Comparison of ENCODE assay signal across 14 cellular contexts in genomic region chr3:102195198-102195948, GRCh38.
DNase-seq lines count a peak whose midpoint lies in the region; ATAC-seq and TF ChIP-seq lines count a peak whose summit lies in the region.
"Had no signal": no experiment of that assay in that cellular context is flagged by ENCODE, and none has a peak within 500 bp of the region (broad histone marks: within the 10 kb centered on the region; RNA-seq: fewer than 3 reads in every experiment).

No MANE protein-coding gene starts in this region.

- intact Hi-C loops in Calu3 (cut with micrococcal nuclease; ENCODE audit: unreplicated experiment), result loop anchor here (2.0 kb wide), 1 partner anchor 15 kb away; no protein-coding TSS in a partner anchor
- intact Hi-C loops in HCT116 (cut with micrococcal nuclease), result no loop called here
- intact Hi-C loops in breast epithelium (cut with DNase I; ENCODE audit: low total_unique reads), result no loop called here

- DNase-seq in Calu3 (peak; percentile 68), HCT116 (ENCODE audit: low read depth, low spot score) (no peak), breast epithelium (ENCODE audit: low spot score in 2 of 2) (no peak), lung (ENCODE audit: low spot score) (peak; percentile 79), GDM1 (lab: John Stamatoyannopoulos, UW) (no peak), hepatic stellate cell (ENCODE audit: low spot score) (no peak)
- no peak for DNase-seq in activated CD4-positive, CD25-positive, alpha-beta regulatory T cell (lab: John Stamatoyannopoulos, UW)
- DNase-seq: activated CD4-positive, alpha-beta T cell treated with anti-CD3 and anti-CD28 coated beads for 36 hours; activated gamma-delta T cell; NCI-H1048; stimulated activated CD4-positive, alpha-beta T cell treated with anti-CD3 and anti-CD28 coated beads, Interleukin-2, amount 100 ng/mL, for 24 hours had no signal

- H3K9me2 ChIP-seq in HCT116 (ENCODE audit: insufficient read depth), result no peaks in the 10 kb centered on the region

- TF ChIP-seq CTCF in Calu3 (IDR thresholded peaks at IDR 0.05; ENCODE audit: unreplicated experiment), result no peak
- TF ChIP-seq CTCF in HCT116 (IDR thresholded peaks at IDR 0.05 in 2 of 3, conservative IDR thresholded peaks at IDR 0.05 in 1 of 3; ENCODE audit: borderline replicate concordance in 1 of 3, insufficient read depth in 1 of 3, low read depth in 2 of 3, low read length in 2 of 3), result no peak
- no peak for TF ChIP-seq CTCF in breast epithelium (IDR thresholded peaks at IDR 0.05)
- TF ChIP-seq CTCF in lung (IDR thresholded peaks at IDR 0.05; ENCODE audit: control extremely low read depth, extremely low read depth), result no peak

- H3K27me3 ChIP-seq in HCT116 (ENCODE audit: insufficient read depth, low read length) (no peaks in the 10 kb centered on the region), breast epithelium (no peaks in the 10 kb centered on the region), lung (ENCODE audit: control insufficient read depth, insufficient read depth) (no peaks in the 10 kb centered on the region)
- H3K27me3 ChIP-seq: neural progenitor cell had no signal

- H3K9ac ChIP-seq in HCT116 (ENCODE audit: low read length), result no peak overlapping the region
- H3K9ac ChIP-seq: neural progenitor cell had no signal

- H3K79me2 ChIP-seq in HCT116 (ENCODE audit: insufficient read depth, low read length), result no peaks in the 10 kb centered on the region

- 46 to 48% methylated on average over 5 of the region's 5 CpGs for WGBS in lung, 2 donors

- TF ChIP-seq RAD21 in HCT116 (IDR thresholded peaks at IDR 0.05; ENCODE audit: low read depth), result no peak

- H3K27me3 Mint-ChIP-seq in Calu3 (ENCODE audit: unreplicated experiment), result no peaks in the 10 kb centered on the region
- H3K27me3 Mint-ChIP-seq in activated T-helper 17 cell treated with anti-CD3 and anti-CD28 coated beads, Interleukin-2, amount 50 U/mL, for 72 hours, result no peaks in the 10 kb centered on the region
- H3K27me3 Mint-ChIP-seq: activated CD4-positive, alpha-beta T cell treated with anti-CD3 and anti-CD28 coated beads for 36 hours had no signal

- no peaks in the 10 kb centered on the region for H3K36me3 ChIP-seq in HCT116 (ENCODE audit: control insufficient read depth in 1 of 2, insufficient read depth in 2 of 2, low read length in 2 of 2)
- H3K36me3 ChIP-seq in breast epithelium, result no peaks in the 10 kb centered on the region
- H3K36me3 ChIP-seq in lung (ENCODE audit: control insufficient read depth in 2 of 2, insufficient read depth in 2 of 2, low read length in 2 of 2), result no peaks in the 10 kb centered on the region
- H3K36me3 ChIP-seq: neural progenitor cell had no signal

- H3K4me1 ChIP-seq in HCT116 (ENCODE audit: control insufficient read depth in 1 of 2, insufficient read depth in 2 of 2, low read length in 2 of 2), result peaks cover 8 to 15% of the 10 kb centered on the region in 2 experiments; a peak in 3 of 4 replicates
- no peaks in the 10 kb centered on the region for H3K4me1 ChIP-seq in breast epithelium
- peaks cover 0 to 5% of the 10 kb centered on the region in 2 donors for H3K4me1 ChIP-seq in lung (ENCODE audit: control insufficient read depth in 2 of 2, insufficient read depth in 2 of 2, low read length in 2 of 2)
- H3K4me1 ChIP-seq: neural progenitor cell had no signal

- H3K9me3 ChIP-seq in HCT116 (ENCODE audit: control insufficient read depth in 1 of 2, insufficient read depth in 1 of 2, low read depth in 1 of 2, low read length in 2 of 2) (no peaks in the 10 kb centered on the region), breast epithelium (no peaks in the 10 kb centered on the region), lung (ENCODE audit: control insufficient read depth in 2 of 2, insufficient read depth in 1 of 2, low read length in 1 of 2) (no peaks in the 10 kb centered on the region)

- RAD21 ChIA-PET in HCT116 (lab: Charles Lee; ENCODE audit: low non-redundant PET in 1 of 2, low total read pairs in 2 of 2, uncharacterized antibody in 2 of 2, unreplicated experiment in 2 of 2), result interaction anchor here in 1 of 2 experiments (0.9 kb wide), 1 partner anchor 30 kb away, joined by 3 read pairs; no protein-coding TSS in a partner anchor

- no peaks in the 10 kb centered on the region for H4K20me1 ChIP-seq in HCT116 (ENCODE audit: insufficient read depth)

- BruUV-seq in Calu3 (replicated peaks; lab: Mats Ljungman, UMichigan) (no TSS peak), HCT116 (replicated peaks; lab: Mats Ljungman, UMichigan) (no TSS peak)

- ATAC-seq in HCT116 (peak; percentile 63; the same call in 1 of the 2 replicates), lung (ENCODE audit: insufficient read depth, low FRiP score) (peak; percentile 79)
- ATAC-seq in activated T-helper 17 cell treated with anti-CD3 and anti-CD28 coated beads, Interleukin-2, amount 50 U/mL, for 72 hours (replicated peaks), result no peak
- ATAC-seq: activated CD4-positive, alpha-beta T cell treated with anti-CD3 and anti-CD28 coated beads for 36 hours had no signal

- H3K4me3 Mint-ChIP-seq in Calu3 (ENCODE audit: low read depth, unreplicated experiment), result peak overlapping the region; percentile 29
- H3K4me3 Mint-ChIP-seq in activated T-helper 17 cell treated with anti-CD3 and anti-CD28 coated beads, Interleukin-2, amount 50 U/mL, for 72 hours, result no peak overlapping the region
- H3K4me3 Mint-ChIP-seq: activated CD4-positive, alpha-beta T cell treated with anti-CD3 and anti-CD28 coated beads for 36 hours; neural progenitor cell had no signal

- H3K4me3 ChIP-seq in HCT116 (replicated peaks in 1 of 2; ENCODE audit: low read depth in 1 of 2, low read length in 2 of 2), result no peak overlapping the region
- no peak overlapping the region for H3K4me3 ChIP-seq in breast epithelium
- no peak overlapping the region for H3K4me3 ChIP-seq in lung
- H3K4me3 ChIP-seq: neural progenitor cell had no signal

- peak overlapping the region; percentile 67 for H3K4me2 ChIP-seq in HCT116 (ENCODE audit: low read length)
- H3K4me2 ChIP-seq: neural progenitor cell had no signal

- POLR2A ChIA-PET in HCT116 (lab: Charles Lee), result no interaction called here

- CTCF ChIA-PET in Calu3 (lab: Charles Lee) (interaction anchor here (1.1 to 2.2 kb wide), 5 partner anchors 12 to 293 kb away, joined by 3 to 6 read pairs (median 5); no protein-coding TSS in a partner anchor), HCT116 (lab: Charles Lee) (interaction anchor here (1.3 kb wide), 1 partner anchor 34 kb away, joined by 3 read pairs; no protein-coding TSS in a partner anchor)

- peak overlapping the region; percentile 94 for H2AFZ ChIP-seq in HCT116 (ENCODE audit: low read depth, low read length, poor library complexity, severe bottlenecking)
- H2AFZ ChIP-seq: neural progenitor cell had no signal

- peak overlapping the region; percentile 94 for H3K27ac Mint-ChIP-seq in Calu3 (ENCODE audit: unreplicated experiment)
- H3K27ac Mint-ChIP-seq in activated T-helper 17 cell treated with anti-CD3 and anti-CD28 coated beads, Interleukin-2, amount 50 U/mL, for 72 hours, result no peak overlapping the region
- H3K27ac Mint-ChIP-seq: activated CD4-positive, alpha-beta T cell treated with anti-CD3 and anti-CD28 coated beads for 36 hours; neural progenitor cell had no signal

- no peak overlapping the region for H3K27ac ChIP-seq in HCT116 (ENCODE audit: low read depth, low read length)
- H3K27ac ChIP-seq in breast epithelium, result peak overlapping the region; percentile 16 to 83
- peak overlapping the region in 1 of 2 donors; percentile 63 for H3K27ac ChIP-seq in lung (ENCODE audit: low read depth in 1 of 2, low read length in 1 of 2)
- H3K27ac ChIP-seq: C4-2B, neural progenitor cell had no signal

- H3K36me3 Mint-ChIP-seq in Calu3 (ENCODE audit: insufficient read depth, unreplicated experiment), result peaks cover 12% of the 10 kb centered on the region
- no peaks in the 10 kb centered on the region for H3K36me3 Mint-ChIP-seq in activated T-helper 17 cell treated with anti-CD3 and anti-CD28 coated beads, Interleukin-2, amount 50 U/mL, for 72 hours (ENCODE audit: low read depth)
- H3K36me3 Mint-ChIP-seq: neural progenitor cell had no signal

- no peaks in the 10 kb centered on the region for H3K9me3 Mint-ChIP-seq in Calu3 (ENCODE audit: low read depth, unreplicated experiment)
- H3K9me3 Mint-ChIP-seq in activated T-helper 17 cell treated with anti-CD3 and anti-CD28 coated beads, Interleukin-2, amount 50 U/mL, for 72 hours, result no peaks in the 10 kb centered on the region
- H3K9me3 Mint-ChIP-seq: neural progenitor cell had no signal

- TF ChIP-seq POLR2A in HCT116 (IDR thresholded peaks at IDR 0.05; ENCODE audit: borderline replicate concordance, extremely low read depth, insufficient read depth, insufficient read length) (no peak), breast epithelium (IDR thresholded peaks at IDR 0.05) (no peak)

- peaks cover 60% of the 10 kb centered on the region for H3K4me1 Mint-ChIP-seq in Calu3 (ENCODE audit: low read depth, unreplicated experiment)
- peaks cover 7% of the 10 kb centered on the region for H3K4me1 Mint-ChIP-seq in activated T-helper 17 cell treated with anti-CD3 and anti-CD28 coated beads, Interleukin-2, amount 50 U/mL, for 72 hours
- H3K4me1 Mint-ChIP-seq: neural progenitor cell had no signal

TF ChIP-seq in HCT116, 20 proteins besides CTCF, POLR2A, EP300 and RAD21:
- TF ChIP-seq CBX3 (IDR thresholded peaks at IDR 0.05; ENCODE audit: low read depth) (no peak), EGR1 (IDR thresholded peaks at IDR 0.05; ENCODE audit: low read depth) (no peak), MAX (IDR thresholded peaks at IDR 0.05) (0 out of 2 replicates have a peak, but pooled peaks have one; percentile 24), ZBTB33 (IDR thresholded peaks at IDR 0.05; ENCODE audit: extremely low read depth, insufficient replicate concordance, low read length) (no peak)
TF ChIP-seq in HCT116: peak in this region for 1.

Comparison
In these comparisons a context has a peak if more than half of its experiments do, and no peak if none do; other contexts are left out.
1. DNase-seq: peak in Calu3 (single experiment) and lung (single experiment); none in HCT116 (single experiment), breast epithelium (0 of 2), GDM1 (single experiment), hepatic stellate cell (single experiment) and activated CD4-positive, CD25-positive, alpha-beta regulatory T cell (0 of 4).